ENCODE assay signal across 8 cellular contexts in genomic region chr3:120719167-120719834, GRCh38. TPM values are rescaled to one million over a fixed set of nuclear protein-coding genes. Genes with fewer than 3 reads are reported as not detected.
A peak's percentile ranks its signal among the peaks of the same experiment; 100 is the strongest.
DNase-seq lines count a peak whose midpoint lies in the region; ATAC-seq, FAIRE-seq and TF ChIP-seq lines count a peak whose summit lies in the region.
"Not testable (repeated sequence)": the region's sequence is repeated elsewhere in the genome, so short reads cannot be mapped to it uniquely, and the experiment has no call there.

No MANE protein-coding gene starts in this region.

- not testable (repeated sequence) for H3K36me3 ChIP-seq in KOPT-K1 (ENCODE audit: insufficient read depth, low read length); endocrine pancreas (ENCODE audit: control insufficient read depth, insufficient read depth, low read length); keratinocyte (ENCODE audit: control insufficient read depth in 2 of 2, extremely low read depth in 1 of 2, insufficient read depth in 2 of 2, low read length in 2 of 2); parathyroid adenoma (ENCODE audit: control insufficient read depth, insufficient read depth, low read length)

- H3K79me2 ChIP-seq in keratinocyte (ENCODE audit: control insufficient read depth, insufficient read depth, low read length); parathyroid adenoma: not testable (repeated sequence)

- H2AFZ ChIP-seq in keratinocyte (ENCODE audit: control insufficient read depth, low read length) (peak overlapping the region; percentile 69), parathyroid adenoma (peak overlapping the region; percentile 61)

- ATAC-seq in A549: not testable (repeated sequence)

- not testable (repeated sequence) for DNase-seq in A549 (ENCODE audit: low read depth in 1 of 2, low spot score in 1 of 2); keratinocyte (ENCODE audit: low read depth, low spot score)
- DNase-seq in activated CD4-positive, alpha-beta T cell treated with anti-CD3 and anti-CD28 coated beads for 4 hours: peak; percentile 54 to 60
- peak; percentile 85 for DNase-seq in activated gamma-delta T cell treated with Interleukin-2 at 50 U/mL for 16 hours
- DNase-seq in stimulated activated CD8-positive, alpha-beta memory T cell treated with anti-CD3 and anti-CD28 coated beads, Interleukin-15, amount 100 ng/mL, for 1 hour (ENCODE audit: low read depth): peak; percentile 47

- H3K27ac ChIP-seq in A549, parathyroid adenoma: not testable (repeated sequence)
- H3K27ac ChIP-seq in KOPT-K1 (ENCODE audit: low read depth, low read length, poor library complexity, severe bottlenecking) (peak overlapping the region; percentile 42), keratinocyte (ENCODE audit: control insufficient read depth, insufficient read depth, low read length) (peak overlapping the region; percentile 13)

- H3K9me1 ChIP-seq in keratinocyte (ENCODE audit: control insufficient read depth, extremely low read depth, insufficient read depth, low read length): not testable (repeated sequence)

- TF ChIP-seq EP300 in A549 (IDR thresholded peaks at IDR 0.05): not testable (repeated sequence)

- H3K27me3 ChIP-seq in endocrine pancreas (ENCODE audit: control insufficient read depth, insufficient read depth, low read length); keratinocyte (ENCODE audit: control insufficient read depth, extremely low read depth, insufficient read depth, low read length); parathyroid adenoma (ENCODE audit: control insufficient read depth, insufficient read depth, low read length): not testable (repeated sequence)

- not testable (repeated sequence) for FAIRE-seq in A549 (lab: Jason Lieb, UNC); keratinocyte (lab: Jason Lieb, UNC)

- POLR2A ChIA-PET in A549 (lab: Yijun Ruan, JAX): not testable (repeated sequence)

- not testable (repeated sequence) for H3K9me3 ChIP-seq in A549; KOPT-K1 (ENCODE audit: insufficient read depth, low read length, poor library complexity, severe bottlenecking); endocrine pancreas (ENCODE audit: control insufficient read depth, low read length); keratinocyte (ENCODE audit: control insufficient read depth, low read depth, low read length); parathyroid adenoma (ENCODE audit: control insufficient read depth, low read length)

- H3K9ac ChIP-seq in endocrine pancreas (ENCODE audit: control insufficient read depth, insufficient read depth, low read length) (peak overlapping the region; percentile 38), keratinocyte (ENCODE audit: control insufficient read depth, extremely low read depth, insufficient read depth, low read length) (peak overlapping the region; percentile 54)
- H3K9ac ChIP-seq in parathyroid adenoma: not testable (repeated sequence)

- dilution Hi-C loops in keratinocyte (cut with MboI; ENCODE audit: extremely low pct_ligation_motif_present, low sequenced_read_pairs): not testable (repeated sequence)

- peak overlapping the region; percentile 18; the same call in 1 of the 3 replicates for H3K4me2 ChIP-seq in A549
- H3K4me2 ChIP-seq in keratinocyte (ENCODE audit: control insufficient read depth, extremely low read depth, insufficient read depth, low read depth, low read length): peak overlapping the region; percentile 46
- H3K4me2 ChIP-seq in parathyroid adenoma (ENCODE audit: low read length): not testable (repeated sequence)

- H3K4me3 ChIP-seq in A549; parathyroid adenoma (ENCODE audit: low read depth, low read length): not testable (repeated sequence)
- peak overlapping the region; percentile 32 for H3K4me3 ChIP-seq in endocrine pancreas (ENCODE audit: control insufficient read depth, insufficient read depth, low read length)
- H3K4me3 ChIP-seq in keratinocyte (ENCODE audit: control insufficient read depth in 2 of 3, extremely low read depth in 1 of 3, insufficient read depth in 2 of 3, low read depth in 1 of 3, low read length in 3 of 3): peak overlapping the region in 2 of 3 experiments; percentile 1 to 31

- not testable (repeated sequence) for TF ChIP-seq RAD21 in A549 (conservative IDR thresholded peaks at IDR 0.05 in 1 of 2, IDR thresholded peaks at IDR 0.05 in 1 of 2)

- not testable (repeated sequence) for TF ChIP-seq POLR2A in A549 (IDR thresholded peaks at IDR 0.05; ENCODE audit: low read length)

- CTCF ChIA-PET in A549 (lab: Yijun Ruan, JAX): not testable (repeated sequence)

- H3K4me1 ChIP-seq in A549; endocrine pancreas (ENCODE audit: control insufficient read depth, insufficient read depth, low read length); keratinocyte (ENCODE audit: control insufficient read depth, extremely low read depth, insufficient read depth, low read length); parathyroid adenoma: not testable (repeated sequence)

- not testable (repeated sequence) for TF ChIP-seq CTCF in A549 (IDR thresholded peaks at IDR 0.05); keratinocyte (optimal IDR thresholded peaks at IDR 0.05 in 1 of 3, IDR thresholded peaks at IDR 0.05 in 1 of 3, conservative IDR thresholded peaks at IDR 0.05 in 1 of 3; ENCODE audit: extremely low read depth in 1 of 3, insufficient read depth in 2 of 3, low read length in 3 of 3); parathyroid adenoma (IDR thresholded peaks at IDR 0.05)

- H4K20me1 ChIP-seq in keratinocyte (ENCODE audit: control insufficient read depth, extremely low read depth, insufficient read depth, low read length): not testable (repeated sequence)

- 86% methylated on average over 19 of the region's 20 CpGs for WGBS in A549 (ENCODE audit: missing lambda C conversion rate)

RNA-seq across cellular contexts. Expression of gene RABL3, which starts 23.0 kb away (rescaled TPM):
- polyA plus RNA-seq in A549 (2011; rRNA removed) (14.0 and 17.6 TPM in 2 replicates), A549 (2017; fragmentation: RNase III; extraction: RNeasy Plus Mini Kit Qiagen cat#74134 plus additional on column Dnase treatment) (28.2 to 31.7 TPM (median 29.0 TPM) in 3 replicates), keratinocyte (7.6 to 13.4 TPM (median 8.2 TPM) in 3 replicates)
- polyA plus RNA-seq in A549 (2012; cell fraction: cytosol; rRNA removed): 2.4 and 2.7 TPM in 2 replicates
- polyA plus RNA-seq in A549 (2012; cell fraction: nucleus; rRNA removed): 0.94 and 1.8 TPM in 2 replicates
- polyA minus RNA-seq in A549 (2011; rRNA and poly(A)+ RNA removed): 3.8 and 5.8 TPM in 2 replicates
- 11.6 TPM for polyA plus RNA-seq in keratinocyte (2011; ENCODE audit: low read depth)
- 6.6 and 13.2 TPM in 2 replicates for polyA plus RNA-seq in keratinocyte (2011; cell fraction: cytosol; rRNA removed)
- 6.6 and 8.3 TPM in 2 replicates for polyA plus RNA-seq in keratinocyte (2011; cell fraction: nucleus; rRNA removed)
- 16.7 and 19.5 TPM in 2 replicates for polyA plus RNA-seq in keratinocyte (2012; ENCODE audit: low replicate concordance)
- 2.9 to 15.6 TPM (median 10.7 TPM) in 3 replicates for polyA minus RNA-seq in keratinocyte
- polyA minus RNA-seq in keratinocyte (2011; cell fraction: cytosol; rRNA and poly(A)+ RNA removed): 5.8 TPM
- polyA minus RNA-seq in keratinocyte (2011; cell fraction: nucleus; rRNA and poly(A)+ RNA removed): 3.4 and 8.5 TPM in 2 replicates

RNA-seq across cellular contexts. Expression of gene GTF2E1, which starts 23.2 kb away (rescaled TPM):
- polyA plus RNA-seq in A549 (2011; rRNA removed): 20.0 and 26.8 TPM in 2 replicates
- 8.2 and 8.5 TPM in 2 replicates for polyA plus RNA-seq in A549 (2012; cell fraction: cytosol; rRNA removed)
- 4.9 and 7.4 TPM in 2 replicates for polyA plus RNA-seq in A549 (2012; cell fraction: nucleus; rRNA removed)
- polyA plus RNA-seq in A549 (2017; fragmentation: RNase III; extraction: RNeasy Plus Mini Kit Qiagen cat#74134 plus additional on column Dnase treatment): 16.4 to 19.7 TPM (median 18.6 TPM) in 3 replicates
- polyA minus RNA-seq in A549 (2011; rRNA and poly(A)+ RNA removed): 30.5 and 31.9 TPM in 2 replicates
- polyA plus RNA-seq in keratinocyte: 8.3 to 14.8 TPM (median 13.2 TPM) in 3 replicates
- 5.6 TPM for polyA plus RNA-seq in keratinocyte (2011; ENCODE audit: low read depth)
- polyA plus RNA-seq in keratinocyte (2011; cell fraction: cytosol; rRNA removed): 6.9 and 10.4 TPM in 2 replicates
- 12.7 and 17.7 TPM in 2 replicates for polyA plus RNA-seq in keratinocyte (2011; cell fraction: nucleus; rRNA removed)
- 8.3 and 9.1 TPM in 2 replicates for polyA plus RNA-seq in keratinocyte (2012; ENCODE audit: low replicate concordance)
- polyA minus RNA-seq in keratinocyte: 15.0 to 19.4 TPM (median 16.6 TPM) in 3 replicates
- 6.5 TPM for polyA minus RNA-seq in keratinocyte (2011; cell fraction: cytosol; rRNA and poly(A)+ RNA removed)
- polyA minus RNA-seq in keratinocyte (2011; cell fraction: nucleus; rRNA and poly(A)+ RNA removed): 7.6 and 12.0 TPM in 2 replicates

RNA-seq across cellular contexts. Expression of gene HGD, which starts 37.3 kb away (rescaled TPM):
- polyA plus RNA-seq in A549 (2011; rRNA removed): 101 and 141 TPM in 2 replicates
- polyA plus RNA-seq in A549 (2012; cell fraction: cytosol; rRNA removed): 19.8 and 26.4 TPM in 2 replicates
- polyA plus RNA-seq in A549 (2012; cell fraction: nucleus; rRNA removed): 21.9 and 30.8 TPM in 2 replicates
- 35.1 to 48.8 TPM (median 46.1 TPM) in 3 replicates for polyA plus RNA-seq in A549 (2017; fragmentation: RNase III; extraction: RNeasy Plus Mini Kit Qiagen cat#74134 plus additional on column Dnase treatment)
- 62.5 and 91.7 TPM in 2 replicates for polyA minus RNA-seq in A549 (2011; rRNA and poly(A)+ RNA removed)
- 0.02 to 0.30 TPM in 2 of 3 replicates, not detected in the other for polyA plus RNA-seq in keratinocyte
- not detected for polyA plus RNA-seq in keratinocyte (2011; ENCODE audit: low read depth)
- not detected in 2 replicates for polyA plus RNA-seq in keratinocyte (2011; cell fraction: cytosol; rRNA removed)
- 0.40 and 1.3 TPM in 2 replicates for polyA plus RNA-seq in keratinocyte (2011; cell fraction: nucleus; rRNA removed)
- 0.93 TPM in 1 of 2 replicates, not detected in the other for polyA plus RNA-seq in keratinocyte (2012; ENCODE audit: low replicate concordance)
- polyA minus RNA-seq in keratinocyte: 0.79 to 1.6 TPM in 2 of 3 replicates, not detected in the other
- not detected for polyA minus RNA-seq in keratinocyte (2011; cell fraction: cytosol; rRNA and poly(A)+ RNA removed)
- 0.84 and 1.2 TPM in 2 replicates for polyA minus RNA-seq in keratinocyte (2011; cell fraction: nucleus; rRNA and poly(A)+ RNA removed)

Comparison
In these comparisons a context has a peak if more than half of its experiments do, and no peak if none do; other contexts are left out.
1. RNA of gene HGD, which starts 37.3 kb away (polyA plus RNA-seq): 19.8 to 141 TPM in A549; 0.02 to 1.3 TPM in keratinocyte; every median in the first group is over 4 times any median in the second.